Comparison of ENCODE assay signal across 1 cellular context in the genomic region with DNA sequence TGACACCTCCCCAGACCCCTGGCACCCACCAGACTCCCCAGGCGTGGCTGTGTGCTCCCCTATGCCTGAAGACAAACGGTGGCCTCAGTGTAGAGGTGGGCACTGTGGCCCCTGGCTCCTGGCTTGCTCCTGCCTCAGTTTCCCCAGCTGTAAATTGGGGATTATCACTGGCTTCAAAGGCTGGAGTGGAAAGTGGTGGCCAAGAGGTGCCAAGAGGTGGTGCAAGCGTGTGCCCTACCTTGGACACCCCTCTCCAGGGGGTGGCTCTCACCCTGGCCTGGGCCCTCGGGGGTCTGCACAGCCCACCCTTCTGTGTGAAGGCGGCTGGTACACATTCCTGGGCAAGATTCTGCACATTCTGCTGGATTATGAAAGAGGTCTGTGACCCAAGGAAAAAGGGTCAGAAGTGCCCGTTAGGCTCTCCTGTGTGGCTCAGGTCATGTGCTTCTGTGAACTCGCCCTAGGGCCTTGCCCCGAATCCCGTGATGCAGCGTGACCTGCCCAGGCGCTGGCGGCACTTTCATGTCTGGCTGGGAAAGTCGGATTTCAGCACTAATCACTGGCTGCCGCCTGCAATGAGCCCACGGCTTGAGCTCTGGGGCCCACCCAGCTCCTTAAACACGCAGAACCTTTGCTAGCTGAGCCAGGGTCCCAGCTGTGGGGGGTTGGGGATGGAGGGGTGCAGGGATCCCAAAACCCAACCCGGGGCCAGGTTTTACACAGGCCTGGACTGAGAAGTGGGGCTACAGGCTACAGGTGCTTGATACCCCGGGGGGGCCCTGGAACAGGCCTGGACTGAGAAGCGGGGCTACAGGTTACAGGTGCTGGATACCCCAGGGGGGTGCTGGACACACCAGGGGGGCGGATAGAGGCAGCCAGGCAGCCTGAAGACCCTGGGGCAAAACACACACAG.
TF ChIP-seq lines count a peak whose summit lies in the region.
"Not testable (repeated sequence)": the region's sequence is repeated elsewhere in the genome, so short reads cannot be mapped to it uniquely, and the experiment has no call there.

No MANE protein-coding gene starts in this region.

TF ChIP-seq in HepG2, 621 proteins besides CTCF, POLR2A, EP300 and RAD21 (continued from another document and continues in another):
- TF ChIP-seq, protein P1, sequence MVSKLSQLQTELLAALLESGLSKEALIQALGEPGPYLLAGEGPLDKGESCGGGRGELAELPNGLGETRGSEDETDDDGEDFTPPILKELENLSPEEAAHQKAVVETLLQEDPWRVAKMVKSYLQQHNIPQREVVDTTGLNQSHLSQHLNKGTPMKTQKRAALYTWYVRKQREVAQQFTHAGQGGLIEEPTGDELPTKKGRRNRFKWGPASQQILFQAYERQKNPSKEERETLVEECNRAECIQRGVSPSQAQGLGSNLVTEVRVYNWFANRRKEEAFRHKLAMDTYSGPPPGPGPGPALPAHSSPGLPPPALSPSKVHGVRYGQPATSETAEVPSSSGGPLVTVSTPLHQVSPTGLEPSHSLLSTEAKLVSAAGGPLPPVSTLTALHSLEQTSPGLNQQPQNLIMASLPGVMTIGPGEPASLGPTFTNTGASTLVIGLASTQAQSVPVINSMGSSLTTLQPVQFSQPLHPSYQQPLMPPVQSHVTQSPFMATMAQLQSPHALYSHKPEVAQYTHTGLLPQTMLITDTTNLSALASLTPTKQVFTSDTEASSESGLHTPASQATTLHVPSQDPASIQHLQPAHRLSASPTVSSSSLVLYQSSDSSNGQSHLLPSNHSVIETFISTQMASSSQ (IDR thresholded peaks at IDR 0.05; ENCODE audit: low read depth): not testable (repeated sequence)
- TF ChIP-seq, protein P1 (CRISPR knock-in tag; IDR thresholded peaks at IDR 0.05; ENCODE audit: borderline replicate concordance): peak; percentile 70; the same call in 1 of the 2 replicates
- TF ChIP-seq, protein P2, sequence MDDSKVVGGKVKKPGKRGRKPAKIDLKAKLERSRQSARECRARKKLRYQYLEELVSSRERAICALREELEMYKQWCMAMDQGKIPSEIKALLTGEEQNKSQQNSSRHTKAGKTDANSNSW (CRISPR knock-in tag; IDR thresholded peaks at IDR 0.05; ENCODE audit: borderline replicate concordance): peak; percentile 50; the same call in 1 of the 2 replicates
- TF ChIP-seq ZBTB7B (CRISPR knock-in tag; IDR thresholded peaks at IDR 0.05) (peak; percentile 100), ZNF556 (CRISPR knock-in tag; IDR thresholded peaks at IDR 0.05; ENCODE audit: borderline replicate concordance) (peak; percentile 86; the same call in 1 of the 2 replicates), ZNF101 (CRISPR knock-in tag; IDR thresholded peaks at IDR 0.05; ENCODE audit: borderline replicate concordance, low read depth) (0 out of 2 replicates have a peak, but pooled peaks have one; percentile 38), PTBP1 (IDR thresholded peaks at IDR 0.05; ENCODE audit: low read depth, low read length, poor library complexity, severe bottlenecking) (peak; percentile 5), ZNF292 (CRISPR knock-in tag; IDR thresholded peaks at IDR 0.05; ENCODE audit: borderline replicate concordance, low read depth) (peak; percentile 91), KMT2A (CRISPR knock-in tag; IDR thresholded peaks at IDR 0.05) (peak; percentile 98), ZKSCAN8 (CRISPR knock-in tag; IDR thresholded peaks at IDR 0.05; ENCODE audit: borderline replicate concordance) (peak; percentile 84; the same call in 1 of the 2 replicates), ZNF782 (CRISPR knock-in tag; IDR thresholded peaks at IDR 0.05; ENCODE audit: borderline replicate concordance) (peak; percentile 81; the same call in 1 of the 2 replicates), U2AF2 (IDR thresholded peaks at IDR 0.05; ENCODE audit: low read depth, low read length) (peak; percentile 93), ZNF329 (CRISPR knock-in tag; IDR thresholded peaks at IDR 0.05; ENCODE audit: low read depth) (peak; percentile 73; the same call in 1 of the 2 replicates), ZNF343 (CRISPR knock-in tag; IDR thresholded peaks at IDR 0.05) (peak; percentile 56; the same call in 1 of the 2 replicates), MXD4 (CRISPR knock-in tag; IDR thresholded peaks at IDR 0.05) (peak; percentile 92), ZNF337 (CRISPR knock-in tag; IDR thresholded peaks at IDR 0.05; ENCODE audit: borderline replicate concordance, low read depth) (0 out of 2 replicates have a peak, but pooled peaks have one; percentile 44), ZSCAN9 (CRISPR knock-in tag; IDR thresholded peaks at IDR 0.05; ENCODE audit: borderline replicate concordance) (peak; percentile 94; the same call in 1 of the 2 replicates), ZNF792 (CRISPR knock-in tag; IDR thresholded peaks at IDR 0.05) (peak; percentile 92), ZNF460 (CRISPR knock-in tag; IDR thresholded peaks at IDR 0.05; ENCODE audit: borderline replicate concordance) (peak; percentile 19; the same call in 1 of the 2 replicates), ARNTL (CRISPR knock-in tag; IDR thresholded peaks at IDR 0.05) (peak; percentile 88), MED1 (CRISPR knock-in tag; IDR thresholded peaks at IDR 0.05) (peak; percentile 93), HNF4G (IDR thresholded peaks at IDR 0.05; ENCODE audit: borderline replicate concordance, low read depth, low read length) (peak; percentile 74), HNF4G (CRISPR knock-in tag; IDR thresholded peaks at IDR 0.05; ENCODE audit: borderline replicate concordance, low read depth) (peak; percentile 27; the same call in 1 of the 2 replicates), KAT8 (CRISPR knock-in tag; IDR thresholded peaks at IDR 0.05) (peak; percentile 82), CREM (IDR thresholded peaks at IDR 0.05) (peak; percentile 82), ZNF709 (CRISPR knock-in tag; IDR thresholded peaks at IDR 0.05) (peak; percentile 42; the same call in 1 of the 2 replicates), ELF3 (CRISPR knock-in tag; IDR thresholded peaks at IDR 0.05) (peak; percentile 87), MIER2 (CRISPR knock-in tag; IDR thresholded peaks at IDR 0.05) (peak; percentile 74; the same call in 1 of the 2 replicates), NCOA1 (CRISPR knock-in tag; IDR thresholded peaks at IDR 0.05) (0 out of 2 replicates have a peak, but pooled peaks have one; percentile 16)
- TF ChIP-seq, protein P3, sequence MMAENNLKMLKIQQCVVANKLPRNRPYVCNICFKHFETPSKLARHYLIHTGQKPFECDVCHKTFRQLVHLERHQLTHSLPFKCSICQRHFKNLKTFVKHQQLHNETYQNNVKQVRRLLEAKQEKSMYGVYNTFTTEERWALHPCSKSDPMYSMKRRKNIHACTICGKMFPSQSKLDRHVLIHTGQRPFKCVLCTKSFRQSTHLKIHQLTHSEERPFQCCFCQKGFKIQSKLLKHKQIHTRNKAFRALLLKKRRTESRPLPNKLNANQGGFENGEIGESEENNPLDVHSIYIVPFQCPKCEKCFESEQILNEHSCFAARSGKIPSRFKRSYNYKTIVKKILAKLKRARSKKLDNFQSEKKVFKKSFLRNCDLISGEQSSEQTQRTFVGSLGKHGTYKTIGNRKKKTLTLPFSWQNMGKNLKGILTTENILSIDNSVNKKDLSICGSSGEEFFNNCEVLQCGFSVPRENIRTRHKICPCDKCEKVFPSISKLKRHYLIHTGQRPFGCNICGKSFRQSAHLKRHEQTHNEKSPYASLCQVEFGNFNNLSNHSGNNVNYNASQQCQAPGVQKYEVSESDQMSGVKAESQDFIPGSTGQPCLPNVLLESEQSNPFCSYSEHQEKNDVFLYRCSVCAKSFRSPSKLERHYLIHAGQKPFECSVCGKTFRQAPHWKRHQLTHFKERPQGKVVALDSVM (CRISPR knock-in tag; IDR thresholded peaks at IDR 0.05): 0 out of 2 replicates have a peak, but pooled peaks have one; percentile 19
- TF ChIP-seq, protein P4, sequence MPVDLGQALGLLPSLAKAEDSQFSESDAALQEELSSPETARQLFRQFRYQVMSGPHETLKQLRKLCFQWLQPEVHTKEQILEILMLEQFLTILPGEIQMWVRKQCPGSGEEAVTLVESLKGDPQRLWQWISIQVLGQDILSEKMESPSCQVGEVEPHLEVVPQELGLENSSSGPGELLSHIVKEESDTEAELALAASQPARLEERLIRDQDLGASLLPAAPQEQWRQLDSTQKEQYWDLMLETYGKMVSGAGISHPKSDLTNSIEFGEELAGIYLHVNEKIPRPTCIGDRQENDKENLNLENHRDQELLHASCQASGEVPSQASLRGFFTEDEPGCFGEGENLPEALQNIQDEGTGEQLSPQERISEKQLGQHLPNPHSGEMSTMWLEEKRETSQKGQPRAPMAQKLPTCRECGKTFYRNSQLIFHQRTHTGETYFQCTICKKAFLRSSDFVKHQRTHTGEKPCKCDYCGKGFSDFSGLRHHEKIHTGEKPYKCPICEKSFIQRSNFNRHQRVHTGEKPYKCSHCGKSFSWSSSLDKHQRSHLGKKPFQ (CRISPR knock-in tag; IDR thresholded peaks at IDR 0.05; ENCODE audit: insufficient replicate concordance): peak; percentile 66
- TF ChIP-seq, protein P5, sequence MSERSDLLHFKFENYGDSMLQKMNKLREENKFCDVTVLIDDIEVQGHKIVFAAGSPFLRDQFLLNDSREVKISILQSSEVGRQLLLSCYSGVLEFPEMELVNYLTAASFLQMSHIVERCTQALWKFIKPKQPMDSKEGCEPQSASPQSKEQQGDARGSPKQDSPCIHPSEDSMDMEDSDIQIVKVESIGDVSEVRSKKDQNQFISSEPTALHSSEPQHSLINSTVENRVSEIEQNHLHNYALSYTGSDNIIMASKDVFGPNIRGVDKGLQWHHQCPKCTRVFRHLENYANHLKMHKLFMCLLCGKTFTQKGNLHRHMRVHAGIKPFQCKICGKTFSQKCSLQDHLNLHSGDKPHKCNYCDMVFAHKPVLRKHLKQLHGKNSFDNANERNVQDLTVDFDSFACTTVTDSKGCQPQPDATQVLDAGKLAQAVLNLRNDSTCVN (CRISPR knock-in tag; IDR thresholded peaks at IDR 0.05; ENCODE audit: borderline replicate concordance): peak; percentile 74; the same call in 1 of the 2 replicates
- TF ChIP-seq, protein P6, sequence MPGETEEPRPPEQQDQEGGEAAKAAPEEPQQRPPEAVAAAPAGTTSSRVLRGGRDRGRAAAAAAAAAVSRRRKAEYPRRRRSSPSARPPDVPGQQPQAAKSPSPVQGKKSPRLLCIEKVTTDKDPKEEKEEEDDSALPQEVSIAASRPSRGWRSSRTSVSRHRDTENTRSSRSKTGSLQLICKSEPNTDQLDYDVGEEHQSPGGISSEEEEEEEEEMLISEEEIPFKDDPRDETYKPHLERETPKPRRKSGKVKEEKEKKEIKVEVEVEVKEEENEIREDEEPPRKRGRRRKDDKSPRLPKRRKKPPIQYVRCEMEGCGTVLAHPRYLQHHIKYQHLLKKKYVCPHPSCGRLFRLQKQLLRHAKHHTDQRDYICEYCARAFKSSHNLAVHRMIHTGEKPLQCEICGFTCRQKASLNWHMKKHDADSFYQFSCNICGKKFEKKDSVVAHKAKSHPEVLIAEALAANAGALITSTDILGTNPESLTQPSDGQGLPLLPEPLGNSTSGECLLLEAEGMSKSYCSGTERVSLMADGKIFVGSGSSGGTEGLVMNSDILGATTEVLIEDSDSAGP (CRISPR knock-in tag; IDR thresholded peaks at IDR 0.05; ENCODE audit: borderline replicate concordance): peak; percentile 81
- TF ChIP-seq, protein P7, sequence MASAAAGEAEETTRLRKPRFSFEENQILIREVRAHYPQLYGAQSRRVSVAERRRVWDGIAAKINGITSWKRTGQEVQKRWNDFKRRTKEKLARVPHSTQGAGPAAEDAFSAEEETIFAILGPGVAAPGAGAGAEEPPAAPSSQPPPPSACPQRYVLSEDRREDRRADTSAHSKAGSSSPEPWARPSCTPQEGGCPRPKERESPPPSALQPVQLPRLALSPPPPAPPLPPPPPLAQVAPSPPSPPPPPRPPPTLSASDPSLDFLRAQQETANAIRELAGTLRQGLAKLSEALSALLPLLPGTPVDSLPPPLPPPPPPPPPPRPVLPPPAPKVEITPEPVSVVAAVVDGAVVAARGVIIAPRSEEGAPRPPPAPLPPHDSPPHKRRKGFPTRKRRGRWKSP (CRISPR knock-in tag; IDR thresholded peaks at IDR 0.05): peak; percentile 91
- TF ChIP-seq, protein P8, sequence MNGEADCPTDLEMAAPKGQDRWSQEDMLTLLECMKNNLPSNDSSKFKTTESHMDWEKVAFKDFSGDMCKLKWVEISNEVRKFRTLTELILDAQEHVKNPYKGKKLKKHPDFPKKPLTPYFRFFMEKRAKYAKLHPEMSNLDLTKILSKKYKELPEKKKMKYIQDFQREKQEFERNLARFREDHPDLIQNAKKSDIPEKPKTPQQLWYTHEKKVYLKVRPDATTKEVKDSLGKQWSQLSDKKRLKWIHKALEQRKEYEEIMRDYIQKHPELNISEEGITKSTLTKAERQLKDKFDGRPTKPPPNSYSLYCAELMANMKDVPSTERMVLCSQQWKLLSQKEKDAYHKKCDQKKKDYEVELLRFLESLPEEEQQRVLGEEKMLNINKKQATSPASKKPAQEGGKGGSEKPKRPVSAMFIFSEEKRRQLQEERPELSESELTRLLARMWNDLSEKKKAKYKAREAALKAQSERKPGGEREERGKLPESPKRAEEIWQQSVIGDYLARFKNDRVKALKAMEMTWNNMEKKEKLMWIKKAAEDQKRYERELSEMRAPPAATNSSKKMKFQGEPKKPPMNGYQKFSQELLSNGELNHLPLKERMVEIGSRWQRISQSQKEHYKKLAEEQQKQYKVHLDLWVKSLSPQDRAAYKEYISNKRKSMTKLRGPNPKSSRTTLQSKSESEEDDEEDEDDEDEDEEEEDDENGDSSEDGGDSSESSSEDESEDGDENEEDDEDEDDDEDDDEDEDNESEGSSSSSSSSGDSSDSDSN (CRISPR knock-in tag; IDR thresholded peaks at IDR 0.05): peak; percentile 59
- not testable (repeated sequence) for TF ChIP-seq CREM (CRISPR knock-in tag; IDR thresholded peaks at IDR 0.05)
